Comparison of ENCODE assay signal across 8 cellular contexts in genomic region chr16:25256821-25257503, GRCh38. TPM values are rescaled to one million over a fixed set of nuclear protein-coding genes. Genes with fewer than 3 reads are reported as not detected.
DNase-seq lines count a peak whose midpoint lies in the region; ATAC-seq and TF ChIP-seq lines count a peak whose summit lies in the region.

No MANE protein-coding gene starts in this region.

- DNase-seq in heart right ventricle (peak in 1 of 2 donors; percentile 6), Right ventricle myocardium inferior (ENCODE audit: missing footprints) (no peak), epithelial cell of proximal tubule (ENCODE audit: low read depth) (no peak), neural progenitor cell (ENCODE audit: low spot score) (peak; percentile 45), omental fat pad (ENCODE audit: low spot score) (no peak), NCI-H1048 (lab: John Stamatoyannopoulos, UW) (no peak)

- H3F3A ChIP-seq in SU-DHL-6 (ENCODE audit: insufficient read depth): no peaks in the 10 kb centered on the region; the same call in 1 of the 2 replicates
- H3F3A ChIP-seq in neural progenitor cell (ENCODE audit: low read depth): peaks cover 31% of the 10 kb centered on the region

- H3K36me3 ChIP-seq in heart right ventricle: peaks cover 0 to 34% (median 10%) of the 10 kb centered on the region in 9 donors
- H3K36me3 ChIP-seq in SU-DHL-6 (ENCODE audit: low read length): no peaks in the 10 kb centered on the region; the same call in 1 of the 2 replicates
- H3K36me3 ChIP-seq in neural progenitor cell: no peaks in the 10 kb centered on the region

- ATAC-seq in heart right ventricle (peak in 3 of 8 donors; percentile 2 to 11 (median 3)), Right ventricle myocardium inferior (no peak), HG03175 (IDR thresholded peaks at IDR 0.05; ENCODE audit: unreplicated experiment) (peak; percentile 7), omental fat pad (ENCODE audit: low FRiP score) (no peak)

- peak overlapping the region; percentile 97 for H3K27ac Mint-ChIP-seq in neural progenitor cell

- 1% methylated on average over 26 of the region's 26 CpGs for WGBS in heart right ventricle, 2 donors

- H3K79me2 ChIP-seq in SU-DHL-6 (ENCODE audit: insufficient read depth, low read length) (peaks cover 47% of the 10 kb centered on the region), neural progenitor cell (ENCODE audit: low read depth) (peaks cover 64% of the 10 kb centered on the region)

- peak overlapping the region; percentile 93 for H3K4me3 Mint-ChIP-seq in neural progenitor cell

- H3K9me2 ChIP-seq in SU-DHL-6 (replicated peaks; ENCODE audit: insufficient read depth, low read length): no peaks in the 10 kb centered on the region

- H3K9me3 Mint-ChIP-seq in neural progenitor cell: no peaks in the 10 kb centered on the region

- H3K27me3 Mint-ChIP-seq in neural progenitor cell (ENCODE audit: insufficient read depth, low read depth): peaks cover 3% of the 10 kb centered on the region

- intact Hi-C loops in heart right ventricle (cut with DNase I) (loop anchor here in 1 of 10 donors (10.0 kb wide), 1 partner anchor 712 kb away; no protein-coding TSS in a partner anchor), Right ventricle myocardium inferior (cut with DNase I) (loop anchor here (10.0 kb wide), 1 partner anchor 712 kb away; no protein-coding TSS in a partner anchor)

- H3K9ac ChIP-seq in SU-DHL-6 (ENCODE audit: low read length): peak overlapping the region; percentile 87
- H3K9ac ChIP-seq in neural progenitor cell: peak overlapping the region; percentile 79

- H3K4me1 ChIP-seq in heart right ventricle: peaks cover 4 to 45% (median 36%) of the 10 kb centered on the region in 9 donors
- peaks cover 29% of the 10 kb centered on the region for H3K4me1 ChIP-seq in neural progenitor cell

- H3K27me3 ChIP-seq in heart right ventricle: no peaks in the 10 kb centered on the region
- no peaks in the 10 kb centered on the region for H3K27me3 ChIP-seq in SU-DHL-6 (ENCODE audit: low read length)
- H3K27me3 ChIP-seq in neural progenitor cell: no peaks in the 10 kb centered on the region

- peaks cover 39% of the 10 kb centered on the region for H3K4me1 Mint-ChIP-seq in neural progenitor cell

- peaks cover 19% of the 10 kb centered on the region for H3K36me3 Mint-ChIP-seq in neural progenitor cell

- H4K20me1 ChIP-seq in SU-DHL-6 (ENCODE audit: low read depth, low read length): peaks cover 2% of the 10 kb centered on the region; the same call in 1 of the 2 replicates
- peaks cover 52% of the 10 kb centered on the region for H4K20me1 ChIP-seq in neural progenitor cell (ENCODE audit: low read depth)

- H3K27ac ChIP-seq in heart right ventricle: peak overlapping the region in 9 of 10 donors; percentile 92 to 100 (median 99)
- no peak overlapping the region for H3K27ac ChIP-seq in SU-DHL-6 (ENCODE audit: low read depth, low read length)
- no peak overlapping the region for H3K27ac ChIP-seq in neural progenitor cell

- TF ChIP-seq CTCF in heart right ventricle (IDR thresholded peaks at IDR 0.05) (no peak), SU-DHL-6 (IDR thresholded peaks at IDR 0.05; ENCODE audit: insufficient read depth, low read length, poor library complexity, severe bottlenecking) (no peak), epithelial cell of proximal tubule (conservative IDR thresholded peaks at IDR 0.05; ENCODE audit: low read depth, low read length) (no peak), neural progenitor cell (IDR thresholded peaks at IDR 0.05) (peak; percentile 29), omental fat pad (IDR thresholded peaks at IDR 0.05) (no peak)

- H2AFZ ChIP-seq in SU-DHL-6 (ENCODE audit: low read depth, low read length, severe bottlenecking) (peak overlapping the region; percentile 46), neural progenitor cell (replicated peaks) (peak overlapping the region; percentile 44)

- H3K4me3 ChIP-seq in heart right ventricle (peak overlapping the region; percentile 26 to 93 (median 84)), SU-DHL-6 (ENCODE audit: insufficient read depth, low read length, poor library complexity, severe bottlenecking) (peak overlapping the region; percentile 91), epithelial cell of proximal tubule (ENCODE audit: low read depth, low read length) (peak overlapping the region; percentile 80), neural progenitor cell (peak overlapping the region; percentile 75)

- H3K9me3 ChIP-seq in heart right ventricle (no peaks in the 10 kb centered on the region), SU-DHL-6 (ENCODE audit: insufficient read depth, low read length) (no peaks in the 10 kb centered on the region), neural progenitor cell (ENCODE audit: low read depth) (no peaks in the 10 kb centered on the region)

- H3K4me2 ChIP-seq in SU-DHL-6 (ENCODE audit: low read depth, low read length, poor library complexity, severe bottlenecking) (peak overlapping the region; percentile 96), neural progenitor cell (peak overlapping the region; percentile 98)

RNA-seq across cellular contexts. Expression of gene ZKSCAN2, which starts 0.7 kb away (rescaled TPM):
- total RNA-seq in heart right ventricle (1 to 10 TPM; 4.3 to 8.7 (median 6.0) TPM), Right ventricle myocardium inferior (3.8 TPM), epithelial cell of proximal tubule (2.7 and 3.6 TPM in 2 replicates), neural progenitor cell (ENCODE audit: low replicate concordance) (11.8 and 11.9 TPM in 2 replicates), omental fat pad (1 to 10 TPM; 3.5 to 4.4 (median 3.9) TPM)
- polyA plus RNA-seq in heart right ventricle: 1 to 10 TPM; 1.0 to 1.5 TPM

RNA-seq across cellular contexts. Expression of gene AQP8, which starts 40.2 kb away (rescaled TPM):
- total RNA-seq in heart right ventricle: not detected
- polyA plus RNA-seq in heart right ventricle: not detected
- total RNA-seq in Right ventricle myocardium inferior: not detected
- total RNA-seq in epithelial cell of proximal tubule: not detected in 2 replicates
- total RNA-seq in neural progenitor cell (ENCODE audit: low replicate concordance): not detected in 2 replicates
- not detected for total RNA-seq in omental fat pad

Comparison
In these comparisons a context has a peak if more than half of its experiments do, and no peak if none do; other contexts are left out.
1. H3K27ac ChIP-seq: peak in heart right ventricle (9 of 10); none in SU-DHL-6 (single experiment) and neural progenitor cell (single experiment).
2. Peak in every context shown above with its lines, with median percentiles within 50 percentile points of each other: H3K4me3 ChIP-seq.